ENCODE assay signal across 1 cellular context in the genomic region with DNA sequence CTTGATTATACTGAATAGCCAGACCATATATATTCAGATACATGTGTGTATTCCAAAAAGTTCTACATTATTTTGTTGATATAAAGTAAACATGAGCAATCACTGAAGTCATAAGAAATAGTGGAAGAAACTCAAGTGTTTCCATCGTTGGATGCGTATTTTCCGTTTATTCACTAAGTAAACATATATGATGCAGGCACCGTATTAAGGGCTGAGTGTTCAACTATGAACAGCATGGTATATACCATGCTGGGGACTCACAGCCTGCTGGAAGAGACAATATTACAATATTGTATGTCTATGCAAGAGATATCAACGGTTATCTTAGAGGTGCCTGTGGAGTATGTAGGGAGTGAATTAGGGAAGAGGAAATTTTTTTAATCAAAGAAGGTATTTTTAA.
TF ChIP-seq lines count a peak whose summit lies in the region.

No MANE protein-coding gene starts in this region.

TF ChIP-seq in H1, 55 proteins besides CTCF, POLR2A, EP300 and RAD21 (continued from another document):
- TF ChIP-seq, protein P1, sequence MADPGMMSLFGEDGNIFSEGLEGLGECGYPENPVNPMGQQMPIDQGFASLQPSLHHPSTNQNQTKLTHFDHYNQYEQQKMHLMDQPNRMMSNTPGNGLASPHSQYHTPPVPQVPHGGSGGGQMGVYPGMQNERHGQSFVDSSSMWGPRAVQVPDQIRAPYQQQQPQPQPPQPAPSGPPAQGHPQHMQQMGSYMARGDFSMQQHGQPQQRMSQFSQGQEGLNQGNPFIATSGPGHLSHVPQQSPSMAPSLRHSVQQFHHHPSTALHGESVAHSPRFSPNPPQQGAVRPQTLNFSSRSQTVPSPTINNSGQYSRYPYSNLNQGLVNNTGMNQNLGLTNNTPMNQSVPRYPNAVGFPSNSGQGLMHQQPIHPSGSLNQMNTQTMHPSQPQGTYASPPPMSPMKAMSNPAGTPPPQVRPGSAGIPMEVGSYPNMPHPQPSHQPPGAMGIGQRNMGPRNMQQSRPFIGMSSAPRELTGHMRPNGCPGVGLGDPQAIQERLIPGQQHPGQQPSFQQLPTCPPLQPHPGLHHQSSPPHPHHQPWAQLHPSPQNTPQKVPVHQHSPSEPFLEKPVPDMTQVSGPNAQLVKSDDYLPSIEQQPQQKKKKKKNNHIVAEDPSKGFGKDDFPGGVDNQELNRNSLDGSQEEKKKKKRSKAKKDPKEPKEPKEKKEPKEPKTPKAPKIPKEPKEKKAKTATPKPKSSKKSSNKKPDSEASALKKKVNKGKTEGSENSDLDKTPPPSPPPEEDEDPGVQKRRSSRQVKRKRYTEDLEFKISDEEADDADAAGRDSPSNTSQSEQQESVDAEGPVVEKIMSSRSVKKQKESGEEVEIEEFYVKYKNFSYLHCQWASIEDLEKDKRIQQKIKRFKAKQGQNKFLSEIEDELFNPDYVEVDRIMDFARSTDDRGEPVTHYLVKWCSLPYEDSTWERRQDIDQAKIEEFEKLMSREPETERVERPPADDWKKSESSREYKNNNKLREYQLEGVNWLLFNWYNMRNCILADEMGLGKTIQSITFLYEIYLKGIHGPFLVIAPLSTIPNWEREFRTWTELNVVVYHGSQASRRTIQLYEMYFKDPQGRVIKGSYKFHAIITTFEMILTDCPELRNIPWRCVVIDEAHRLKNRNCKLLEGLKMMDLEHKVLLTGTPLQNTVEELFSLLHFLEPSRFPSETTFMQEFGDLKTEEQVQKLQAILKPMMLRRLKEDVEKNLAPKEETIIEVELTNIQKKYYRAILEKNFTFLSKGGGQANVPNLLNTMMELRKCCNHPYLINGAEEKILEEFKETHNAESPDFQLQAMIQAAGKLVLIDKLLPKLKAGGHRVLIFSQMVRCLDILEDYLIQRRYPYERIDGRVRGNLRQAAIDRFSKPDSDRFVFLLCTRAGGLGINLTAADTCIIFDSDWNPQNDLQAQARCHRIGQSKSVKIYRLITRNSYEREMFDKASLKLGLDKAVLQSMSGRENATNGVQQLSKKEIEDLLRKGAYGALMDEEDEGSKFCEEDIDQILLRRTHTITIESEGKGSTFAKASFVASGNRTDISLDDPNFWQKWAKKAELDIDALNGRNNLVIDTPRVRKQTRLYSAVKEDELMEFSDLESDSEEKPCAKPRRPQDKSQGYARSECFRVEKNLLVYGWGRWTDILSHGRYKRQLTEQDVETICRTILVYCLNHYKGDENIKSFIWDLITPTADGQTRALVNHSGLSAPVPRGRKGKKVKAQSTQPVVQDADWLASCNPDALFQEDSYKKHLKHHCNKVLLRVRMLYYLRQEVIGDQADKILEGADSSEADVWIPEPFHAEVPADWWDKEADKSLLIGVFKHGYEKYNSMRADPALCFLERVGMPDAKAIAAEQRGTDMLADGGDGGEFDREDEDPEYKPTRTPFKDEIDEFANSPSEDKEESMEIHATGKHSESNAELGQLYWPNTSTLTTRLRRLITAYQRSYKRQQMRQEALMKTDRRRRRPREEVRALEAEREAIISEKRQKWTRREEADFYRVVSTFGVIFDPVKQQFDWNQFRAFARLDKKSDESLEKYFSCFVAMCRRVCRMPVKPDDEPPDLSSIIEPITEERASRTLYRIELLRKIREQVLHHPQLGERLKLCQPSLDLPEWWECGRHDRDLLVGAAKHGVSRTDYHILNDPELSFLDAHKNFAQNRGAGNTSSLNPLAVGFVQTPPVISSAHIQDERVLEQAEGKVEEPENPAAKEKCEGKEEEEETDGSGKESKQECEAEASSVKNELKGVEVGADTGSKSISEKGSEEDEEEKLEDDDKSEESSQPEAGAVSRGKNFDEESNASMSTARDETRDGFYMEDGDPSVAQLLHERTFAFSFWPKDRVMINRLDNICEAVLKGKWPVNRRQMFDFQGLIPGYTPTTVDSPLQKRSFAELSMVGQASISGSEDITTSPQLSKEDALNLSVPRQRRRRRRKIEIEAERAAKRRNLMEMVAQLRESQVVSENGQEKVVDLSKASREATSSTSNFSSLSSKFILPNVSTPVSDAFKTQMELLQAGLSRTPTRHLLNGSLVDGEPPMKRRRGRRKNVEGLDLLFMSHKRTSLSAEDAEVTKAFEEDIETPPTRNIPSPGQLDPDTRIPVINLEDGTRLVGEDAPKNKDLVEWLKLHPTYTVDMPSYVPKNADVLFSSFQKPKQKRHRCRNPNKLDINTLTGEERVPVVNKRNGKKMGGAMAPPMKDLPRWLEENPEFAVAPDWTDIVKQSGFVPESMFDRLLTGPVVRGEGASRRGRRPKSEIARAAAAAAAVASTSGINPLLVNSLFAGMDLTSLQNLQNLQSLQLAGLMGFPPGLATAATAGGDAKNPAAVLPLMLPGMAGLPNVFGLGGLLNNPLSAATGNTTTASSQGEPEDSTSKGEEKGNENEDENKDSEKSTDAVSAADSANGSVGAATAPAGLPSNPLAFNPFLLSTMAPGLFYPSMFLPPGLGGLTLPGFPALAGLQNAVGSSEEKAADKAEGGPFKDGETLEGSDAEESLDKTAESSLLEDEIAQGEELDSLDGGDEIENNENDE (IDR thresholded peaks at IDR 0.05; ENCODE audit: insufficient replicate concordance, low read length), result no peak
- TF ChIP-seq KDM5A (IDR thresholded peaks at IDR 0.05; ENCODE audit: low read length) (no peak), HDAC2 (IDR thresholded peaks at IDR 0.05; ENCODE audit: borderline replicate concordance in 1 of 2, low read depth in 2 of 2, low read length in 2 of 2) (no peak), CBX8 (IDR thresholded peaks at IDR 0.05; ENCODE audit: borderline replicate concordance, low read depth, low read length) (no peak), SRF (IDR thresholded peaks at IDR 0.05; ENCODE audit: low read depth, low read length) (no peak), NRF1 (IDR thresholded peaks at IDR 0.05; ENCODE audit: low read depth, low read length) (no peak), TEAD4 (IDR thresholded peaks at IDR 0.05; ENCODE audit: low read depth, low read length) (no peak), MAFK (IDR thresholded peaks at IDR 0.05; ENCODE audit: low read depth, low read length) (no peak), ZNF274 (IDR thresholded peaks at IDR 0.05; ENCODE audit: borderline replicate concordance, extremely low read depth, low read length) (no peak), JUND (IDR thresholded peaks at IDR 0.05; ENCODE audit: low read length) (no peak), YY1 (IDR thresholded peaks at IDR 0.05; ENCODE audit: low read depth, low read length) (no peak), CEBPB (IDR thresholded peaks at IDR 0.05; ENCODE audit: low read depth, low read length) (no peak), TAF7 (optimal IDR thresholded peaks at IDR 0.05; ENCODE audit: borderline replicate concordance, low read depth, low read length) (no peak)
- TF ChIP-seq, protein P2, sequence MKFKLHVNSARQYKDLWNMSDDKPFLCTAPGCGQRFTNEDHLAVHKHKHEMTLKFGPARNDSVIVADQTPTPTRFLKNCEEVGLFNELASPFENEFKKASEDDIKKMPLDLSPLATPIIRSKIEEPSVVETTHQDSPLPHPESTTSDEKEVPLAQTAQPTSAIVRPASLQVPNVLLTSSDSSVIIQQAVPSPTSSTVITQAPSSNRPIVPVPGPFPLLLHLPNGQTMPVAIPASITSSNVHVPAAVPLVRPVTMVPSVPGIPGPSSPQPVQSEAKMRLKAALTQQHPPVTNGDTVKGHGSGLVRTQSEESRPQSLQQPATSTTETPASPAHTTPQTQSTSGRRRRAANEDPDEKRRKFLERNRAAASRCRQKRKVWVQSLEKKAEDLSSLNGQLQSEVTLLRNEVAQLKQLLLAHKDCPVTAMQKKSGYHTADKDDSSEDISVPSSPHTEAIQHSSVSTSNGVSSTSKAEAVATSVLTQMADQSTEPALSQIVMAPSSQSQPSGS (IDR thresholded peaks at IDR 0.05; ENCODE audit: low read length), result no peak
